25 cellular contexts compared by ENCODE assay signal in genomic region chr13:37531054-37531453, GRCh38.
DNase-seq lines count a peak whose midpoint lies in the region; ATAC-seq, FAIRE-seq and TF ChIP-seq lines count a peak whose summit lies in the region.
"Had no signal": no experiment of that assay in that cellular context is flagged by ENCODE, and none has a peak within 500 bp of the region (broad histone marks: within the 10 kb centered on the region; RNA-seq: fewer than 3 reads in every experiment).

No MANE protein-coding gene starts in this region.

- ATAC-seq in GM12878 = no peak
- no peak for ATAC-seq in HG03175 (IDR thresholded peaks at IDR 0.05; ENCODE audit: unreplicated experiment)
- ATAC-seq: activated naive CD8-positive, alpha-beta T cell treated with anti-CD3 and anti-CD28 coated beads, Interleukin-2, amount 50 U/mL, for 24 hours; left colon; psoas muscle had no signal

- no peak for TF ChIP-seq CTCF in AG09309 (IDR thresholded peaks at IDR 0.05; ENCODE audit: control insufficient read depth, insufficient read depth, low read depth, low read length, missing control alignments)
- no peak for TF ChIP-seq CTCF in GM12878 (IDR thresholded peaks at IDR 0.05 in 2 of 3, conservative IDR thresholded peaks at IDR 0.05 in 1 of 3; ENCODE audit: control insufficient read depth in 2 of 3, extremely low read depth in 1 of 3, insufficient read depth in 1 of 3, low read depth in 3 of 3, low read length in 3 of 3)

- RAD21 ChIA-PET in GM12878 (lab: Charles Lee; ENCODE audit: unreplicated experiment) = no interaction called here

- no peak overlapping the region for H3K4ac ChIP-seq in mesenchymal stem cell (ENCODE audit: low read depth in 1 of 2, low read length in 2 of 2)

- peak; percentile 7 for FAIRE-seq in GM12878 (lab: Jason Lieb, UNC)
- FAIRE-seq: GM18507 had no signal

- no TSS peak for BruUV-seq in GM12878 (replicated peaks; lab: Mats Ljungman, UMichigan)

- DNase-seq in AG09309 (ENCODE audit: low read depth) (peak; percentile 96), HS-27A (ENCODE audit: low read depth) (peak; percentile 31), GM12878 (ENCODE audit: low read depth, low spot score) (no peak), mesenchymal stem cell (peak; percentile 45), DMS53 treated with DMSO at 0.1 percent for 48 hours (lab: John Stamatoyannopoulos, UW; ENCODE audit: unreplicated experiment) (no peak), T-helper 9 cell (no peak)
- no peak for DNase-seq in activated T-cell treated with anti-CD3 and anti-CD28 coated beads, Interleukin-2, amount 50 U/mL, for 1 hour
- DNase-seq: activated CD4-positive, alpha-beta T cell treated with anti-CD3 and anti-CD28 coated beads for 48 hours; activated naive CD8-positive, alpha-beta T cell treated with anti-CD3 and anti-CD28 coated beads, Interleukin-2, amount 50 U/mL, for 24 hours; activated T-cell treated with anti-CD3 and anti-CD28 coated beads, Interleukin-2, amount 50 U/mL, for 48 hours; hippocampal formation; Kasumi-1; left colon; MV-4-11; NCI-H1694; NCI-H524; psoas muscle had no signal

- no peak overlapping the region for H2BK15ac ChIP-seq in mesenchymal stem cell (ENCODE audit: low read depth, poor library complexity, severe bottlenecking)

- no peak for TF ChIP-seq RAD21 in GM12878 (IDR thresholded peaks at IDR 0.05; ENCODE audit: insufficient read depth, low read depth, low read length)

- no peaks in the 10 kb centered on the region for H3K27me3 ChIP-seq in GM12878 (replicated peaks in 1 of 2; ENCODE audit: control insufficient read depth in 2 of 2, insufficient read depth in 2 of 2, low read length in 1 of 2)
- no peaks in the 10 kb centered on the region for H3K27me3 ChIP-seq in mesenchymal stem cell (ENCODE audit: control insufficient read depth in 1 of 2, insufficient read depth in 1 of 2, low read length in 2 of 2)
- H3K27me3 ChIP-seq: breast epithelium, esophagus muscularis mucosa, neutrophil had no signal

- no peaks in the 10 kb centered on the region for H3K4me1 ChIP-seq in GM12878 (ENCODE audit: control insufficient read depth, insufficient read depth, low read length)
- H3K4me1 ChIP-seq in mesenchymal stem cell (ENCODE audit: control insufficient read depth, insufficient read depth, low read depth, low read length) = no peaks in the 10 kb centered on the region
- H3K4me1 ChIP-seq: breast epithelium, esophagus muscularis mucosa, psoas muscle had no signal

- in situ Hi-C loops in GM12878 (cut with MboI) = no loop called here

- CTCF ChIA-PET in GM12878 (lab: Yijun Ruan, JAX) = no interaction called here

- no peak overlapping the region for H4K8ac ChIP-seq in mesenchymal stem cell (ENCODE audit: low read length)

- H2AFZ ChIP-seq in GM12878 (ENCODE audit: control insufficient read depth, low read depth, low read length) (no peak overlapping the region), mesenchymal stem cell (ENCODE audit: low read depth, low read length) (no peak overlapping the region)

- POLR2A ChIA-PET in GM12878 (lab: Charles Lee) = no interaction called here

- H4K20me1 ChIP-seq in GM12878 (ENCODE audit: control insufficient read depth, insufficient read depth) = no peaks in the 10 kb centered on the region

- H3K27ac ChIP-seq in GM12878 (ENCODE audit: control insufficient read depth, insufficient read depth) (no peak overlapping the region), mesenchymal stem cell (ENCODE audit: low read length, poor library complexity, severe bottlenecking) (no peak overlapping the region)
- H3K27ac ChIP-seq: breast epithelium, coronary artery, esophagus muscularis mucosa, neutrophil, psoas muscle, VCaP had no signal

- no peaks in the 10 kb centered on the region for H3K79me2 ChIP-seq in GM12878 (ENCODE audit: control insufficient read depth, insufficient read depth, low read length)

- no peak overlapping the region for H4K91ac ChIP-seq in mesenchymal stem cell (ENCODE audit: low read length)

- SMC1A ChIA-PET in GM12878 (lab: Charles Lee; ENCODE audit: uncharacterized antibody, unreplicated experiment) = no interaction called here

- intact Hi-C loops in GM12878 (cut with micrococcal nuclease; ENCODE audit: unreplicated experiment) = no loop called here

- no peak overlapping the region for H2BK12ac ChIP-seq in mesenchymal stem cell (ENCODE audit: low read length in 2 of 2)

- no peak overlapping the region for H3K18ac ChIP-seq in mesenchymal stem cell (ENCODE audit: low read depth in 1 of 2, low read length in 2 of 2)

- H2BK5ac ChIP-seq in mesenchymal stem cell (ENCODE audit: low read depth, low read length, poor library complexity, severe bottlenecking) = no peak overlapping the region

- TF ChIP-seq EP300 in GM12878 (IDR thresholded peaks at IDR 0.05; ENCODE audit: borderline replicate concordance in 1 of 2, control insufficient read depth in 1 of 2, low read depth in 2 of 2, low read length in 2 of 2) = no peak

- H3K36me3 ChIP-seq in GM12878 (ENCODE audit: control insufficient read depth in 2 of 2, insufficient read depth in 2 of 2, low read length in 1 of 2) = no peaks in the 10 kb centered on the region
- no peaks in the 10 kb centered on the region for H3K36me3 ChIP-seq in mesenchymal stem cell (ENCODE audit: control insufficient read depth in 1 of 2, insufficient read depth in 2 of 2, low read depth in 1 of 2, low read length in 2 of 2)
- H3K36me3 ChIP-seq: breast epithelium, esophagus muscularis mucosa, neutrophil had no signal

- 40% methylated on average over 2 of the region's 2 CpGs for WGBS in GM12878 (ENCODE audit: insufficient coverage, insufficient replicate concordance, low lambda C conversion rate, missing lambda C conversion rate)
- 66% methylated on average over 2 of the region's 2 CpGs for WGBS in mesenchymal stem cell

- H3K23ac ChIP-seq in mesenchymal stem cell (ENCODE audit: low read length in 2 of 2) = no peak overlapping the region

- H3K14ac ChIP-seq in mesenchymal stem cell (ENCODE audit: low read length in 2 of 2) = no peak overlapping the region

- no peak overlapping the region for H2BK120ac ChIP-seq in mesenchymal stem cell (ENCODE audit: low read depth, low read length)

- H2AK5ac ChIP-seq in mesenchymal stem cell (ENCODE audit: low read length, severe bottlenecking) = no peak overlapping the region

- H3K9me3 ChIP-seq in GM12878 (replicated peaks; ENCODE audit: control insufficient read depth, insufficient read depth, low read length) (no peaks in the 10 kb centered on the region), mesenchymal stem cell (ENCODE audit: control insufficient read depth, low read length) (no peaks in the 10 kb centered on the region)
- H3K9me3 ChIP-seq: neutrophil had no signal

- H3K9ac ChIP-seq in GM12878 (ENCODE audit: control insufficient read depth, insufficient read depth, low read length) (no peak overlapping the region), mesenchymal stem cell (ENCODE audit: low read length) (peak overlapping the region; percentile 23)

- H3K79me1 ChIP-seq in mesenchymal stem cell (replicated peaks; ENCODE audit: low read length, poor library complexity, severe bottlenecking) = no peaks in the 10 kb centered on the region

- no peak for TF ChIP-seq POLR2A in GM12878 (IDR thresholded peaks at IDR 0.05; ENCODE audit: low read depth, low read length)

- no peak overlapping the region for H3K4me3 ChIP-seq in AG09309 (ENCODE audit: control insufficient read depth, low read depth, low read length)
- H3K4me3 ChIP-seq in GM12878 = no peak overlapping the region
- peak overlapping the region in 1 of 2 experiments; percentile 9 for H3K4me3 ChIP-seq in mesenchymal stem cell (ENCODE audit: insufficient read depth in 1 of 2, low read depth in 1 of 2, low read length in 2 of 2)
- H3K4me3 ChIP-seq: breast epithelium, coronary artery, esophagus muscularis mucosa, psoas muscle, skin epidermis had no signal

- no peak overlapping the region for H3K4me2 ChIP-seq in GM12878 (ENCODE audit: control insufficient read depth, insufficient read depth)
- no peak overlapping the region for H3K4me2 ChIP-seq in mesenchymal stem cell (ENCODE audit: low read length, poor library complexity, severe bottlenecking)

TF ChIP-seq in GM12878, 131 proteins besides CTCF, POLR2A, EP300 and RAD21:
- TF ChIP-seq NBN (IDR thresholded peaks at IDR 0.05) (no peak), JUND (IDR thresholded peaks at IDR 0.05; ENCODE audit: low read depth, low read length) (no peak), YBX1 (IDR thresholded peaks at IDR 0.05) (no peak), RBBP5 (conservative IDR thresholded peaks at IDR 0.05) (no peak), ZBED1 (IDR thresholded peaks at IDR 0.05; ENCODE audit: borderline replicate concordance) (no peak), PBX3 (IDR thresholded peaks at IDR 0.05; ENCODE audit: insufficient replicate concordance, low read depth, low read length) (no peak), PML (IDR thresholded peaks at IDR 0.05; ENCODE audit: low read length) (no peak), SUPT20H (IDR thresholded peaks at IDR 0.05; ENCODE audit: borderline replicate concordance, control insufficient read depth, low read depth, low read length) (no peak), CBX3 (IDR thresholded peaks at IDR 0.05; ENCODE audit: borderline replicate concordance, low read depth) (no peak), IKZF1 (conservative IDR thresholded peaks at IDR 0.05) (no peak), NFYA (IDR thresholded peaks at IDR 0.05; ENCODE audit: borderline replicate concordance, low read depth, low read length) (no peak)

Comparison
In these comparisons a context has a peak if more than half of its experiments do, and no peak if none do; other contexts are left out.
1. DNase-seq: peak in AG09309 (single experiment), HS-27A (single experiment) and mesenchymal stem cell (single experiment); none in GM12878 (single experiment), activated T-cell treated with anti-CD3 and anti-CD28 coated beads, Interleukin-2, amount 50 U/mL, for 1 hour (single experiment), DMS53 treated with DMSO at 0.1 percent for 48 hours (single experiment) and T-helper 9 cell (single experiment).